Comparison of ENCODE assay signal across 10 cellular contexts in genomic region chr2:230124792-230125452, GRCh38. TPM values are rescaled to one million over a fixed set of nuclear protein-coding genes. Genes with fewer than 3 reads are reported as not detected.
DNase-seq lines count a peak whose midpoint lies in the region; ATAC-seq and FAIRE-seq lines count a peak whose summit lies in the region.
"Had no signal": no experiment of that assay in that cellular context is flagged by ENCODE, and none has a peak within 500 bp of the region (broad histone marks: within the 10 kb centered on the region; RNA-seq: fewer than 3 reads in every experiment).

No MANE protein-coding gene starts in this region.

- DNase-seq in activated naive CD8-positive, alpha-beta T cell treated with anti-CD3 and anti-CD28 coated beads for 36 hours = peak; percentile 13
- DNase-seq in HUDEP-2 (lab: John Stamatoyannopoulos, UW; ENCODE audit: unreplicated experiment in 76 of 76) = no peak
- no peak for DNase-seq in frontal cortex (ENCODE audit: low spot score in 2 of 2)
- DNase-seq in NCI-H524 treated with DMSO at 0.1 percent for 48 hours (lab: John Stamatoyannopoulos, UW) = no peak
- DNase-seq: NCI-H1105 had no signal

- H3K27ac Mint-ChIP-seq in activated naive CD8-positive, alpha-beta T cell treated with anti-CD3 and anti-CD28 coated beads for 36 hours = no peak overlapping the region
- no peak overlapping the region for H3K27ac Mint-ChIP-seq in stimulated activated naive CD8-positive, alpha-beta T cell treated with anti-CD3 and anti-CD28 coated beads, Interleukin-15, Interleukin-2, amounts not matched to agents 100 ng/mL and 50 ng/mL, for 24 hours
- H3K27ac Mint-ChIP-seq: nephron had no signal

- peaks cover 4% of the 10 kb centered on the region for H3K27me3 Mint-ChIP-seq in activated naive CD8-positive, alpha-beta T cell treated with anti-CD3 and anti-CD28 coated beads for 36 hours
- H3K27me3 Mint-ChIP-seq in stimulated activated naive CD8-positive, alpha-beta T cell treated with anti-CD3 and anti-CD28 coated beads, Interleukin-15, Interleukin-2, amounts not matched to agents 100 ng/mL and 50 ng/mL, for 24 hours = peaks cover 4% of the 10 kb centered on the region

- peaks cover 2% of the 10 kb centered on the region for H3K9me3 Mint-ChIP-seq in activated naive CD8-positive, alpha-beta T cell treated with anti-CD3 and anti-CD28 coated beads for 36 hours
- peaks cover 4% of the 10 kb centered on the region for H3K9me3 Mint-ChIP-seq in stimulated activated naive CD8-positive, alpha-beta T cell treated with anti-CD3 and anti-CD28 coated beads, Interleukin-15, Interleukin-2, amounts not matched to agents 100 ng/mL and 50 ng/mL, for 24 hours

- peak; percentile 60 for ATAC-seq in GM19397 (IDR thresholded peaks at IDR 0.05; ENCODE audit: unreplicated experiment)
- ATAC-seq in HG03520 (IDR thresholded peaks at IDR 0.05; ENCODE audit: unreplicated experiment) = peak; percentile 53

- peaks cover 22% of the 10 kb centered on the region for H3K4me1 Mint-ChIP-seq in activated naive CD8-positive, alpha-beta T cell treated with anti-CD3 and anti-CD28 coated beads for 36 hours
- peaks cover 20% of the 10 kb centered on the region for H3K4me1 Mint-ChIP-seq in stimulated activated naive CD8-positive, alpha-beta T cell treated with anti-CD3 and anti-CD28 coated beads, Interleukin-15, Interleukin-2, amounts not matched to agents 100 ng/mL and 50 ng/mL, for 24 hours (ENCODE audit: low read depth)

- no peaks in the 10 kb centered on the region for H3K36me3 Mint-ChIP-seq in activated naive CD8-positive, alpha-beta T cell treated with anti-CD3 and anti-CD28 coated beads for 36 hours
- no peaks in the 10 kb centered on the region for H3K36me3 Mint-ChIP-seq in stimulated activated naive CD8-positive, alpha-beta T cell treated with anti-CD3 and anti-CD28 coated beads, Interleukin-15, Interleukin-2, amounts not matched to agents 100 ng/mL and 50 ng/mL, for 24 hours (ENCODE audit: low read depth)

- peak overlapping the region; percentile 50 for H3K4me3 Mint-ChIP-seq in activated naive CD8-positive, alpha-beta T cell treated with anti-CD3 and anti-CD28 coated beads for 36 hours
- H3K4me3 Mint-ChIP-seq in stimulated activated naive CD8-positive, alpha-beta T cell treated with anti-CD3 and anti-CD28 coated beads, Interleukin-15, Interleukin-2, amounts not matched to agents 100 ng/mL and 50 ng/mL, for 24 hours = peak overlapping the region; percentile 56
- H3K4me3 Mint-ChIP-seq: nephron had no signal

- no peak for FAIRE-seq in frontal cortex (lab: Jason Lieb, UNC)
- FAIRE-seq: endometrium had no signal

RNA-seq across cellular contexts. Expression of gene SLC16A14, which starts 56.2 kb away (rescaled TPM):
- 1 to 10 TPM; 1.0 to 1.2 TPM for total RNA-seq in activated naive CD8-positive, alpha-beta T cell treated with anti-CD3 and anti-CD28 coated beads for 36 hours
- total RNA-seq in frontal cortex = 62.0 TPM

Comparison
In these comparisons a context has a peak if more than half of its experiments do, and no peak if none do; other contexts are left out.
1. RNA of gene SLC16A14, which starts 56.2 kb away (total RNA-seq): 62.0 TPM in frontal cortex (single experiment); 1.0 to 1.2 TPM in activated naive CD8-positive, alpha-beta T cell treated with anti-CD3 and anti-CD28 coated beads for 36 hours; every median in the first group is over 10 times any median in the second.